In the genomic region with DNA sequence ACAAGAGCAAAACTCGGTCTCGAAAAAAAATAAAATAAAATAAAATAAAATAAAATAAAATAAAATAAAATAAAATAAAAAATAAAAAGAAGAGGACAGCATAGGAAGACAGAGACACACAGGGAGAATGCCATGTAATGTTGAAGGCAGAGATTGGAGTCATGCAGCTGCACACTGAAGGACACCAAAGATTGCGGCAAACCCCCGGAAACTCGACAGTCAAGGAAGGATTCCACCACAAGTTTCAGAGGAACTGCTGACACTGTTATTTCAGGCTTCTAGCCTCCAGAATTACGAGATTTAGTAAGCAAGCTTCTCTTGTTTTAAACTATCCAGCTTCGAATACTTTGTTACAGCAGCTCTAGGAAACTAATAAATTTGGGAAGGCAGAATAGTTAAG, we compare ENCODE assay signal across 18 cellular contexts. TPM values are rescaled to one million over a fixed set of nuclear protein-coding genes. Genes with fewer than 3 reads are reported as not detected.
A peak's percentile ranks its signal among the peaks of the same experiment; 100 is the strongest.
DNase-seq lines count a peak whose midpoint lies in the region; ATAC-seq and TF ChIP-seq lines count a peak whose summit lies in the region.
"Had no signal": no experiment of that assay in that cellular context is flagged by ENCODE, and none has a peak within 500 bp of the region (broad histone marks: within the 10 kb centered on the region; RNA-seq: fewer than 3 reads in every experiment).

No MANE protein-coding gene starts in this region.

- no peak for TF ChIP-seq CTCF in uterus (IDR thresholded peaks at IDR 0.05)

- H3K27me3 ChIP-seq in muscle layer of colon (ENCODE audit: control insufficient read depth in 1 of 2, insufficient read depth in 2 of 2, low read length in 2 of 2) (no peaks in the 10 kb centered on the region), uterus (no peaks in the 10 kb centered on the region)
- H3K27me3 ChIP-seq: foreskin keratinocyte had no signal

- DNase-seq in SKM-1 treated with dmso at 0.1 percent for 144 hours (lab: John Stamatoyannopoulos, UW; ENCODE audit: unreplicated experiment) = peak; percentile 35
- no peak for DNase-seq in SKM-1 (lab: John Stamatoyannopoulos, UW; ENCODE audit: unreplicated experiment)
- peak; percentile 6 for DNase-seq in UCSD-AML1 (lab: John Stamatoyannopoulos, UW; ENCODE audit: unreplicated experiment)
- DNase-seq in uterus = peak in 1 of 2 donors; percentile 31
- DNase-seq in ureter (ENCODE audit: low spot score) = no peak
- no peak for DNase-seq in activated CD4-positive, alpha-beta T cell treated with anti-CD3 and anti-CD28 coated beads, Interleukin-2, amount 50 U/mL, for 1 hour
- DNase-seq: 8988T; activated naive CD8-positive, alpha-beta T cell treated with anti-CD3 and anti-CD28 coated beads, Interleukin-2, amount 10 ng/mL, durations not matched to agents 7 days and 5 days; activated T-cell treated with anti-CD3 and anti-CD28 coated beads, Interleukin-2, amount 50 U/mL, for 48 hours; CD4-positive, alpha-beta memory T cell; foreskin keratinocyte; HFFc6; NCI-H2029 treated with DMSO at 0.1 percent for 48 hours; NCI-H748 treated with DMSO at 0.1 percent for 48 hours; stimulated activated naive CD4-positive, alpha-beta T cell treated with Interleukin-2 at 50 U/mL for 16 hours had no signal

- intact Hi-C loops in uterus (cut with DNase I; ENCODE audit: low total_unique reads) = no loop called here

- H3K9me3 ChIP-seq in muscle layer of colon (ENCODE audit: low read length) = no peaks in the 10 kb centered on the region
- no peaks in the 10 kb centered on the region for H3K9me3 ChIP-seq in uterus
- H3K9me3 ChIP-seq: neutrophil had no signal

- H3K4me3 ChIP-seq in muscle layer of colon (ENCODE audit: low read depth in 1 of 2, low read length in 2 of 2) (no peak overlapping the region), uterus (no peak overlapping the region)

- ATAC-seq in HG02870 (IDR thresholded peaks at IDR 0.05; ENCODE audit: unreplicated experiment) = no peak
- ATAC-seq: foreskin keratinocyte had no signal

- no peak overlapping the region for H3K9ac ChIP-seq in muscle layer of colon (ENCODE audit: low read length)

- H3K27ac ChIP-seq in muscle layer of colon (ENCODE audit: low read depth, low read length) (peak overlapping the region; percentile 53), uterus (peak overlapping the region; percentile 81 to 92)
- H3K27ac ChIP-seq: foreskin keratinocyte, neutrophil had no signal

- H3K36me3 ChIP-seq in muscle layer of colon (ENCODE audit: insufficient read depth, low read length) = no peaks in the 10 kb centered on the region
- no peaks in the 10 kb centered on the region for H3K36me3 ChIP-seq in uterus
- H3K36me3 ChIP-seq: neutrophil had no signal

- TF ChIP-seq POLR2A in uterus (IDR thresholded peaks at IDR 0.05) = no peak

- H3K4me1 ChIP-seq in muscle layer of colon (ENCODE audit: insufficient read depth, low read length) (peaks cover 71% of the 10 kb centered on the region), uterus (peaks cover 0 to 21% of the 10 kb centered on the region in 2 donors)

RNA-seq across cellular contexts. Expression of gene CPED1, which starts 9.4 kb away (rescaled TPM):
- total RNA-seq in uterus (100 to 1,000 TPM in 1 of 4 donors, 10 to 100 TPM in 3; 47.4 to 194 (median 59.2) TPM), ureter (61.4 TPM)
- total RNA-seq: activated naive CD8-positive, alpha-beta T cell treated with anti-CD3 and anti-CD28 coated beads, Interleukin-2, amount 10 ng/mL, durations not matched to agents 7 days and 5 days had no signal

RNA-seq across cellular contexts. Expression of gene ING3, which starts 47.3 kb away (rescaled TPM):
- total RNA-seq in uterus (10 to 100 TPM; 16.4 to 37.7 (median 21.3) TPM), ureter (21.7 TPM)

Comparison
In these comparisons a context has a peak if more than half of its experiments do, and no peak if none do; other contexts are left out.
1. DNase-seq: peak in SKM-1 treated with dmso at 0.1 percent for 144 hours (single experiment) and UCSD-AML1 (single experiment); none in SKM-1 (single experiment), ureter (single experiment) and activated CD4-positive, alpha-beta T cell treated with anti-CD3 and anti-CD28 coated beads, Interleukin-2, amount 50 U/mL, for 1 hour (single experiment).